ENCODE assay signal across 22 cellular contexts in the genomic region with DNA sequence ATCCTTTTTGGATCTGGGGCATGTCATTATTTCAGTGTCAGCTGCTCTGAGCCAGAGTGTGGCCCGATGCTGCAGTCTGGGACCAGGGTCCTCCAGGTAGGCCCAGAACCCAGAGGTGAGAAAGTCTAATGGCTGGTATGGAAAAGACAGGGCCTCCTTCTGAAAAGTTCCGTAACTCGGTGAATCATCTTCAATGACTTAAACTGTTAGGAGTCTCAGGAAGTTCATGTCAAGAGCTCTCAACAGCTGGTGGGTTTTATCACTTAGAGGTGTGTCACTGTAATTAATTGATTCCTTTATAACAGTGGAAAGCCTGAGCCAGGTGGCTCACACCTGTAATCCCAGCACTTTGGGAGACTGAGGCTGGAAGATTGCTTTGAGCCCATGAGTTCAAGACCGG.
"Had no signal": no experiment of that assay in that cellular context is flagged by ENCODE, and none has a peak within 500 bp of the region (broad histone marks: within the 10 kb centered on the region; RNA-seq: fewer than 3 reads in every experiment).

No MANE protein-coding gene starts in this region.

- H3K36me3 ChIP-seq: brain microvascular endothelial cell, esophagus muscularis mucosa, left lung, neural progenitor cell, prostate gland, suprapubic skin, transverse colon, vagina had no signal

- H3K4me3 Mint-ChIP-seq: activated T-helper 17 cell treated with anti-CD3 and anti-CD28 coated beads, Interleukin-2, amount 50 U/mL, for 72 hours; central memory CD8-positive, alpha-beta T cell; neural progenitor cell; stimulated activated naive CD8-positive, alpha-beta T cell treated with anti-CD3 and anti-CD28 coated beads, Interleukin-15, amount 100 ng/mL, for 72 hours had no signal

- H3K36me3 Mint-ChIP-seq: neural progenitor cell had no signal

- H3K4me3 ChIP-seq: esophagus muscularis mucosa, left lung, neural progenitor cell, prostate gland, suprapubic skin, transverse colon, vagina had no signal

- ATAC-seq: activated T-helper 17 cell treated with anti-CD3 and anti-CD28 coated beads, Interleukin-2, amount 50 U/mL, for 72 hours; left lung; right cardiac atrium; stimulated activated naive CD8-positive, alpha-beta T cell treated with anti-CD3 and anti-CD28 coated beads, Interleukin-15, amount 100 ng/mL, for 72 hours had no signal

- H3K27me3 ChIP-seq: brain microvascular endothelial cell, esophagus muscularis mucosa, left lung, neural progenitor cell, suprapubic skin, transverse colon, vagina had no signal

- H3K4me1 ChIP-seq: prostate gland had no signal

- DNase-seq: activated CD4-positive, alpha-beta T cell treated with anti-CD3 and anti-CD28 coated beads for 1 hour; activated naive CD4-positive, alpha-beta T cell; anterior cingulate cortex; brain microvascular endothelial cell; cortex of kidney; effector CD4-positive, alpha-beta T cell; foreskin melanocyte; hypothalamus; left lung; right cardiac atrium; small intestine; stimulated activated CD4-positive, alpha-beta T cell treated with anti-CD3 and anti-CD28 coated beads, Interleukin-4, amount 100 ng/mL, for 1 hour; stimulated activated naive CD8-positive, alpha-beta T cell treated with anti-CD3 and anti-CD28 coated beads, Interleukin-15, amount 100 ng/mL, for 72 hours; T1000; transverse colon had no signal

- H3K27ac Mint-ChIP-seq: activated T-helper 17 cell treated with anti-CD3 and anti-CD28 coated beads, Interleukin-2, amount 50 U/mL, for 72 hours; neural progenitor cell had no signal

- H3K4me1 Mint-ChIP-seq: central memory CD8-positive, alpha-beta T cell had no signal

- H3K9me3 ChIP-seq: esophagus muscularis mucosa, left lung, prostate gland, suprapubic skin, transverse colon, vagina had no signal

- H3K9me3 Mint-ChIP-seq: activated T-helper 17 cell treated with anti-CD3 and anti-CD28 coated beads, Interleukin-2, amount 50 U/mL, for 72 hours; central memory CD8-positive, alpha-beta T cell; stimulated activated naive CD8-positive, alpha-beta T cell treated with anti-CD3 and anti-CD28 coated beads, Interleukin-15, amount 100 ng/mL, for 72 hours had no signal
